Comparison of ENCODE assay signal across 1 cellular context in genomic region chr5:142432961-142433360, GRCh38.
TF ChIP-seq lines count a peak whose summit lies in the region.

No MANE protein-coding gene starts in this region.

TF ChIP-seq in WTC11, 78 proteins besides CTCF, POLR2A, EP300 and RAD21 (continued from another document):
- TF ChIP-seq USF2 (CRISPR knock-in tag; IDR thresholded peaks at IDR 0.05) (no peak), FOXK1 (CRISPR knock-in tag; IDR thresholded peaks at IDR 0.05) (no peak)
